20 cellular contexts compared by ENCODE assay signal in genomic region chrY:13127476-13127875, GRCh38.
DNase-seq lines count a peak whose midpoint lies in the region; ATAC-seq and TF ChIP-seq lines count a peak whose summit lies in the region.
"Had no signal": no experiment of that assay in that cellular context is flagged by ENCODE, and none has a peak within 500 bp of the region (broad histone marks: within the 10 kb centered on the region; RNA-seq: fewer than 3 reads in every experiment).

No MANE protein-coding gene starts in this region.

- H4K20me1 ChIP-seq in smooth muscle cell (ENCODE audit: low read depth) = no peaks in the 10 kb centered on the region

- DNase-seq in GM12864 (ENCODE audit: low read depth) (peak; percentile 15), SHP77 treated with DMSO at 0.1 percent for 48 hours (lab: John Stamatoyannopoulos, UW) (no peak), smooth muscle cell (lab: John Stamatoyannopoulos, UW; ENCODE audit: unreplicated experiment) (no peak), CD1c-positive myeloid dendritic cell (ENCODE audit: extremely low spot score) (no peak), NCI-H1048 (lab: John Stamatoyannopoulos, UW) (no peak)
- DNase-seq: C1 segment of cervical spinal cord, GF-D8, H9, heart left ventricle, NCI-H2029, RPMI8226, small intestine, substantia nigra, T-helper 9 cell had no signal

- no peak overlapping the region for H3K4me3 ChIP-seq in GM12864 (ENCODE audit: low read depth, low read length)
- no peak overlapping the region for H3K4me3 ChIP-seq in smooth muscle cell
- H3K4me3 ChIP-seq: coronary artery, GM12878, heart left ventricle had no signal

- no peaks in the 10 kb centered on the region for H3F3A ChIP-seq in smooth muscle cell (ENCODE audit: low read depth)

- H3K27me3 ChIP-seq in smooth muscle cell (ENCODE audit: low read depth) = no peaks in the 10 kb centered on the region
- H3K27me3 ChIP-seq: heart left ventricle had no signal

- H3K4me1 ChIP-seq in smooth muscle cell (ENCODE audit: low read depth) = no peaks in the 10 kb centered on the region
- H3K4me1 ChIP-seq: heart left ventricle had no signal

- no peak for TF ChIP-seq CTCF in GM12864 (IDR thresholded peaks at IDR 0.05; ENCODE audit: low read depth, low read length, missing control alignments)
- no peak for TF ChIP-seq CTCF in smooth muscle cell (IDR thresholded peaks at IDR 0.05; ENCODE audit: borderline replicate concordance, insufficient read depth, poor library complexity, severe bottlenecking)

- no peak overlapping the region for H3K27ac ChIP-seq in smooth muscle cell (ENCODE audit: low read depth)
- H3K27ac ChIP-seq: coronary artery, heart left ventricle, KMS-11 had no signal

- no peaks in the 10 kb centered on the region for H3K9me3 ChIP-seq in smooth muscle cell (replicated peaks; ENCODE audit: low read depth)
- H3K9me3 ChIP-seq: heart left ventricle had no signal

- H3K4me2 ChIP-seq in smooth muscle cell = no peak overlapping the region
- H3K4me2 ChIP-seq: KMS-11 had no signal

- H3K9ac ChIP-seq in smooth muscle cell (ENCODE audit: low read depth) = no peak overlapping the region
- H3K9ac ChIP-seq: KMS-11 had no signal

- H3K79me2 ChIP-seq in smooth muscle cell (ENCODE audit: low read depth) = no peaks in the 10 kb centered on the region

- ATAC-seq in GM19455 (IDR thresholded peaks at IDR 0.05; ENCODE audit: unreplicated experiment) (peak; percentile 86), HG02759 (IDR thresholded peaks at IDR 0.05; ENCODE audit: unreplicated experiment) (peak; percentile 78), HG03439 (IDR thresholded peaks at IDR 0.05; ENCODE audit: unreplicated experiment) (peak; percentile 80)
- ATAC-seq: GM12878, heart left ventricle had no signal

- H3K36me3 ChIP-seq in smooth muscle cell (ENCODE audit: low read depth) = no peaks in the 10 kb centered on the region
- H3K36me3 ChIP-seq: heart left ventricle had no signal

- no peak overlapping the region for H2AFZ ChIP-seq in smooth muscle cell (ENCODE audit: low read depth)
